8 cellular contexts compared by ENCODE assay signal in genomic region chr3:126984391-126985142, GRCh38. TPM values are rescaled to one million over a fixed set of nuclear protein-coding genes. Genes with fewer than 3 reads are reported as not detected.
DNase-seq lines count a peak whose midpoint lies in the region; ATAC-seq and TF ChIP-seq lines count a peak whose summit lies in the region.

No MANE protein-coding gene starts in this region.

- H3K4me3 ChIP-seq in BJ (ENCODE audit: low read depth, low read length) = peak overlapping the region; percentile 83
- peak overlapping the region; percentile 87 for H3K4me3 ChIP-seq in MG63
- peak overlapping the region; percentile 55 to 70 for H3K4me3 ChIP-seq in duodenal mucosa (ENCODE audit: low read depth in 1 of 2, low read length in 2 of 2)
- peak overlapping the region; percentile 97 for H3K4me3 ChIP-seq in neural cell (ENCODE audit: low read length)

- no peaks in the 10 kb centered on the region for H3K27me3 ChIP-seq in BJ (ENCODE audit: control insufficient read depth, insufficient read depth, low read length)
- H3K27me3 ChIP-seq in MG63 = no peaks in the 10 kb centered on the region
- peaks cover 0 to 8% of the 10 kb centered on the region in 2 donors for H3K27me3 ChIP-seq in duodenal mucosa (ENCODE audit: control insufficient read depth in 1 of 2, insufficient read depth in 2 of 2, low read length in 2 of 2)
- peaks cover 2% of the 10 kb centered on the region for H3K27me3 ChIP-seq in neural cell (ENCODE audit: insufficient read depth, low read depth, low read length)

- H3K79me2 ChIP-seq in neural cell (replicated peaks; ENCODE audit: insufficient read depth, low read length) = peaks cover 41% of the 10 kb centered on the region

- no peaks in the 10 kb centered on the region for H3K9me2 ChIP-seq in neural cell (ENCODE audit: insufficient read depth, low read length)

- no peak for TF ChIP-seq EP300 in neural cell (conservative IDR thresholded peaks at IDR 0.05; ENCODE audit: poor library complexity, severe bottlenecking)

- H3K9ac ChIP-seq in duodenal mucosa (ENCODE audit: low read depth in 1 of 2, low read length in 2 of 2) (no peak overlapping the region), neural cell (ENCODE audit: low read length) (peak overlapping the region; percentile 86)

- TF ChIP-seq RAD21 in neural cell (conservative IDR thresholded peaks at IDR 0.05) = no peak

- TF ChIP-seq CTCF in BJ (IDR thresholded peaks at IDR 0.05; ENCODE audit: insufficient read depth, low read depth, low read length) = no peak
- no peak for TF ChIP-seq CTCF in neural cell (IDR thresholded peaks at IDR 0.05; ENCODE audit: poor library complexity, severe bottlenecking)

- DNase-seq in BJ (ENCODE audit: low read depth) = no peak
- no peak for DNase-seq in MG63
- DNase-seq in NCI-H1417 treated with DMSO at 0.1 percent for 48 hours (lab: John Stamatoyannopoulos, UW) = no peak

- CTCF ChIA-PET in BJ (lab: Yijun Ruan, JAX) = interaction anchor here (0.8 to 7.2 kb wide), 14 partner anchors 10 to 470 kb away, joined by 3 to 81 read pairs (median 3); no protein-coding TSS in a partner anchor

- peaks cover 23% of the 10 kb centered on the region for H4K20me1 ChIP-seq in neural cell (ENCODE audit: insufficient read depth)

- H3K27ac ChIP-seq in duodenal mucosa (ENCODE audit: low read depth, low read length) (no peak overlapping the region), neural cell (ENCODE audit: low read length) (peak overlapping the region; percentile 45)

- peak overlapping the region; percentile 91 for H3K4me2 ChIP-seq in neural cell (ENCODE audit: low read length)

- no peaks in the 10 kb centered on the region for H3K9me3 ChIP-seq in MG63
- H3K9me3 ChIP-seq in duodenal mucosa (ENCODE audit: control insufficient read depth in 1 of 2, low read length in 2 of 2) = no peaks in the 10 kb centered on the region
- no peaks in the 10 kb centered on the region for H3K9me3 ChIP-seq in neural cell (ENCODE audit: low read length)

- POLR2A ChIA-PET in BJ (lab: Charles Lee) = no interaction called here

- no peak for ATAC-seq in HG02870 (IDR thresholded peaks at IDR 0.05; ENCODE audit: unreplicated experiment)
- no peak for ATAC-seq in HG03432 (IDR thresholded peaks at IDR 0.05; ENCODE audit: unreplicated experiment)
- no peak for ATAC-seq in GM21447 (IDR thresholded peaks at IDR 0.05; ENCODE audit: unreplicated experiment)

- H3K4me1 ChIP-seq in duodenal mucosa (ENCODE audit: control insufficient read depth in 1 of 2, insufficient read depth in 2 of 2, low read length in 2 of 2) = peaks cover 4 to 26% of the 10 kb centered on the region in 2 donors

- H3K36me3 ChIP-seq in BJ (ENCODE audit: control insufficient read depth, insufficient read depth, low read length) (peaks cover 14% of the 10 kb centered on the region), MG63 (peaks cover 10% of the 10 kb centered on the region), duodenal mucosa (ENCODE audit: control insufficient read depth in 1 of 2, insufficient read depth in 2 of 2, low read length in 2 of 2) (peaks cover 0 to 7% of the 10 kb centered on the region in 2 donors), neural cell (ENCODE audit: insufficient read depth, low read length) (peaks cover 3% of the 10 kb centered on the region)

- no peaks in the 10 kb centered on the region for H3F3A ChIP-seq in neural cell (ENCODE audit: insufficient read depth, low read length, poor library complexity, severe bottlenecking)

- H2AFZ ChIP-seq in neural cell (ENCODE audit: low read depth, low read length) = no peak overlapping the region

TF ChIP-seq in neural cell, 6 proteins besides CTCF, POLR2A, EP300 and RAD21:
- TF ChIP-seq SMC3 (conservative IDR thresholded peaks at IDR 0.05; ENCODE audit: poor library complexity) = no peak
- no peak for TF ChIP-seq MXI1 (conservative IDR thresholded peaks at IDR 0.05; ENCODE audit: poor library complexity, severe bottlenecking)
- TF ChIP-seq, protein P1, sequence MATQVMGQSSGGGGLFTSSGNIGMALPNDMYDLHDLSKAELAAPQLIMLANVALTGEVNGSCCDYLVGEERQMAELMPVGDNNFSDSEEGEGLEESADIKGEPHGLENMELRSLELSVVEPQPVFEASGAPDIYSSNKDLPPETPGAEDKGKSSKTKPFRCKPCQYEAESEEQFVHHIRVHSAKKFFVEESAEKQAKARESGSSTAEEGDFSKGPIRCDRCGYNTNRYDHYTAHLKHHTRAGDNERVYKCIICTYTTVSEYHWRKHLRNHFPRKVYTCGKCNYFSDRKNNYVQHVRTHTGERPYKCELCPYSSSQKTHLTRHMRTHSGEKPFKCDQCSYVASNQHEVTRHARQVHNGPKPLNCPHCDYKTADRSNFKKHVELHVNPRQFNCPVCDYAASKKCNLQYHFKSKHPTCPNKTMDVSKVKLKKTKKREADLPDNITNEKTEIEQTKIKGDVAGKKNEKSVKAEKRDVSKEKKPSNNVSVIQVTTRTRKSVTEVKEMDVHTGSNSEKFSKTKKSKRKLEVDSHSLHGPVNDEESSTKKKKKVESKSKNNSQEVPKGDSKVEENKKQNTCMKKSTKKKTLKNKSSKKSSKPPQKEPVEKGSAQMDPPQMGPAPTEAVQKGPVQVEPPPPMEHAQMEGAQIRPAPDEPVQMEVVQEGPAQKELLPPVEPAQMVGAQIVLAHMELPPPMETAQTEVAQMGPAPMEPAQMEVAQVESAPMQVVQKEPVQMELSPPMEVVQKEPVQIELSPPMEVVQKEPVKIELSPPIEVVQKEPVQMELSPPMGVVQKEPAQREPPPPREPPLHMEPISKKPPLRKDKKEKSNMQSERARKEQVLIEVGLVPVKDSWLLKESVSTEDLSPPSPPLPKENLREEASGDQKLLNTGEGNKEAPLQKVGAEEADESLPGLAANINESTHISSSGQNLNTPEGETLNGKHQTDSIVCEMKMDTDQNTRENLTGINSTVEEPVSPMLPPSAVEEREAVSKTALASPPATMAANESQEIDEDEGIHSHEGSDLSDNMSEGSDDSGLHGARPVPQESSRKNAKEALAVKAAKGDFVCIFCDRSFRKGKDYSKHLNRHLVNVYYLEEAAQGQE (IDR thresholded peaks at IDR 0.05; ENCODE audit: borderline replicate concordance) = no peak
- TF ChIP-seq EZH2 (IDR thresholded peaks at IDR 0.05; ENCODE audit: borderline replicate concordance, insufficient read depth, low read length, poor library complexity, severe bottlenecking) = no peak
- TF ChIP-seq TAF1 (IDR thresholded peaks at IDR 0.05; ENCODE audit: low read depth) = no peak
- TF ChIP-seq POLR2AphosphoS5 (IDR thresholded peaks at IDR 0.05) = no peak

RNA-seq across cellular contexts. Expression of gene PLXNA1, which starts 1.7 kb away (rescaled TPM):
- polyA plus RNA-seq in BJ (2011; rRNA removed) (34.7 and 57.2 TPM in 2 replicates), neural cell (65.6 and 86.8 TPM in 2 replicates)
- polyA minus RNA-seq in BJ (2011; rRNA and poly(A)+ RNA removed) = 48.2 and 67.0 TPM in 2 replicates
- 29.7 and 54.2 TPM in 2 replicates for total RNA-seq in MG63 (2014; rRNA removed; shearing (Covaris generic); ENCODE audit: low replicate concordance)
- polyA minus RNA-seq in neural cell = 156 and 159 TPM in 2 replicates
